ENCODE assay signal across 8 cellular contexts in genomic region chr6:28423546-28423945, GRCh38.
"Had no signal": no experiment of that assay in that cellular context is flagged by ENCODE, and none has a peak within 500 bp of the region (broad histone marks: within the 10 kb centered on the region; RNA-seq: fewer than 3 reads in every experiment).

No MANE protein-coding gene starts in this region.

- DNase-seq: GDM1, GF-D8 had no signal

- ATAC-seq: GM12878 had no signal

- H3K4me3 ChIP-seq: GM12878 had no signal

- FAIRE-seq: G401.6, GM12878, GM12891, GM12892, GM18507, GM19239 had no signal
